In the genomic region with DNA sequence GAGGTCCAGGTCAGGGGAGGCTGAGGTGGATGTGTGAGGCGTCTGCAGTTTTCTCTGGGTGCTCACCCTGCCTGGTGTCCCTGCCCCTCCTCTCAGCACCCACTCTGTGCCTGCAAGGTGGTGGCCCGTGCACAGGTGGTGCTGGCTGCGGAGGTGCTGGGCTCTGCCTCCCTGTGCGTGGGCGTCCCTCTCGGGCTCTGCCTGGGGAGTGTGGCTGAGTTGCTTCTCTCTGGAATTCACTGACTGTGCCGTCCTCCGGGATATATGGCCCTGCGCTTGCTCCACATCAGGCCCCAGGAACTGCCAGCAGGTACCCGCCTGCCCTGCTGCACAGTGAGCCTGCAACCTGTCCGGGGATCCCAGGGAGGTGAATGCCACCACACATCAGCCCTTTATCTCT, we compare ENCODE assay signal across 13 cellular contexts.
DNase-seq lines count a peak whose midpoint lies in the region; ATAC-seq and TF ChIP-seq lines count a peak whose summit lies in the region.
"Had no signal": no experiment of that assay in that cellular context is flagged by ENCODE, and none has a peak within 500 bp of the region (broad histone marks: within the 10 kb centered on the region; RNA-seq: fewer than 3 reads in every experiment).

No MANE protein-coding gene starts in this region.

- H3K9ac ChIP-seq in Loucy (ENCODE audit: low read depth, low read length, poor library complexity, severe bottlenecking) = no peak overlapping the region

- peak overlapping the region; percentile 16 for H3K4me2 ChIP-seq in Loucy (ENCODE audit: low read depth, low read length, poor library complexity, severe bottlenecking)

- in situ Hi-C loops in HAP-1 (cut with MboI; ENCODE audit: low sequenced_read_pairs) = no loop called here

- no peaks in the 10 kb centered on the region for H3K27me3 Mint-ChIP-seq in memory B cell
- no peaks in the 10 kb centered on the region for H3K27me3 Mint-ChIP-seq in stimulated activated naive B cell treated with anti-CD40 and anti-IgM and Interleukin-4, amounts not matched to agents 10 μg/mL and 1 μg/mL and 100 μg/mL, for 72 hours

- H3K4me1 Mint-ChIP-seq in memory B cell = peaks cover 8% of the 10 kb centered on the region
- peaks cover 5 to 27% of the 10 kb centered on the region in 2 donors for H3K4me1 Mint-ChIP-seq in stimulated activated naive B cell treated with anti-CD40 and anti-IgM and Interleukin-4, amounts not matched to agents 10 μg/mL and 1 μg/mL and 100 μg/mL, for 72 hours
- H3K4me1 Mint-ChIP-seq: CD4-positive, alpha-beta memory T cell had no signal

- H3F3A ChIP-seq in Loucy (ENCODE audit: low read depth) = no peaks in the 10 kb centered on the region

- peak overlapping the region; percentile 59 for H3K4me3 Mint-ChIP-seq in memory B cell
- H3K4me3 Mint-ChIP-seq in stimulated activated naive B cell treated with anti-CD40 and anti-IgM and Interleukin-4, amounts not matched to agents 10 μg/mL and 1 μg/mL and 100 μg/mL, for 72 hours = peak overlapping the region; percentile 44 to 50
- H3K4me3 Mint-ChIP-seq: CD4-positive, alpha-beta memory T cell had no signal

- H3K9me2 ChIP-seq in Loucy (replicated peaks; ENCODE audit: low read depth, low read length) = no peaks in the 10 kb centered on the region

- ATAC-seq in memory B cell (ENCODE audit: low read depth) (no peak), HG03460 (IDR thresholded peaks at IDR 0.05; ENCODE audit: unreplicated experiment) (no peak)
- ATAC-seq in stimulated activated naive B cell treated with anti-CD40 and anti-IgM and Interleukin-4, amounts not matched to agents 10 μg/mL and 1 μg/mL and 100 μg/mL, for 72 hours (replicated peaks) = no peak

- no peak for DNase-seq in GM12864 (ENCODE audit: low read depth)
- DNase-seq in memory B cell (ENCODE audit: low spot score in 2 of 2) = no peak
- DNase-seq in stimulated activated naive B cell treated with anti-CD40 and anti-IgM and Interleukin-4, amounts not matched to agents 10 μg/mL and 1 μg/mL and 100 μg/mL, for 72 hours = no peak
- no peak for DNase-seq in HAP-1 (ENCODE audit: low spot score in 2 of 2)
- no peak for DNase-seq in dermis blood vessel endothelial cell
- DNase-seq: ACHN, BE2C, DMS79, H7, KBM-7 had no signal

- no peaks in the 10 kb centered on the region for H4K20me1 ChIP-seq in Loucy (ENCODE audit: insufficient read depth, low read length, poor library complexity, severe bottlenecking)

- H3K9me3 ChIP-seq in Loucy (ENCODE audit: insufficient read depth, low read depth, low read length) (no peaks in the 10 kb centered on the region), HAP-1 (no peaks in the 10 kb centered on the region)
- H3K9me3 ChIP-seq: BE2C had no signal

- H3K36me3 ChIP-seq in Loucy (ENCODE audit: insufficient read depth, low read length) (no peaks in the 10 kb centered on the region), HAP-1 (replicated peaks) (no peaks in the 10 kb centered on the region)
- H3K36me3 ChIP-seq: BE2C had no signal

- peak overlapping the region; percentile 97 for H3K4me3 ChIP-seq in GM12864 (ENCODE audit: low read depth, low read length)
- H3K4me3 ChIP-seq in Loucy (ENCODE audit: low read length, poor library complexity, severe bottlenecking) = no peak overlapping the region
- H3K4me3 ChIP-seq in HAP-1 = no peak overlapping the region

- H3K4me1 ChIP-seq in Loucy (ENCODE audit: insufficient read depth, low read length, poor library complexity, severe bottlenecking) (peaks cover 39% of the 10 kb centered on the region), HAP-1 (no peaks in the 10 kb centered on the region)

- no peak overlapping the region for H2AFZ ChIP-seq in Loucy (ENCODE audit: low read length)

- TF ChIP-seq CTCF in GM12864 (IDR thresholded peaks at IDR 0.05; ENCODE audit: low read depth, low read length, missing control alignments) (no peak), Loucy (conservative IDR thresholded peaks at IDR 0.05; ENCODE audit: low read length) (no peak)

- peaks cover 98% of the 10 kb centered on the region for H3K79me2 ChIP-seq in Loucy (ENCODE audit: insufficient read depth, low read length)

- H3K27ac Mint-ChIP-seq in memory B cell = no peak overlapping the region
- no peak overlapping the region for H3K27ac Mint-ChIP-seq in stimulated activated naive B cell treated with anti-CD40 and anti-IgM and Interleukin-4, amounts not matched to agents 10 μg/mL and 1 μg/mL and 100 μg/mL, for 72 hours
- H3K27ac Mint-ChIP-seq: CD4-positive, alpha-beta memory T cell had no signal

- H3K9me3 Mint-ChIP-seq in memory B cell = no peaks in the 10 kb centered on the region
- H3K9me3 Mint-ChIP-seq in stimulated activated naive B cell treated with anti-CD40 and anti-IgM and Interleukin-4, amounts not matched to agents 10 μg/mL and 1 μg/mL and 100 μg/mL, for 72 hours = no peaks in the 10 kb centered on the region

- peaks cover 3% of the 10 kb centered on the region for H3K36me3 Mint-ChIP-seq in memory B cell
- H3K36me3 Mint-ChIP-seq in stimulated activated naive B cell treated with anti-CD40 and anti-IgM and Interleukin-4, amounts not matched to agents 10 μg/mL and 1 μg/mL and 100 μg/mL, for 72 hours = peaks cover 10 to 15% of the 10 kb centered on the region in 2 donors
- H3K36me3 Mint-ChIP-seq: CD4-positive, alpha-beta memory T cell had no signal

- H3K27me3 ChIP-seq in Loucy (ENCODE audit: insufficient read depth, low read length, poor library complexity, severe bottlenecking) (no peaks in the 10 kb centered on the region), HAP-1 (ENCODE audit: low read depth) (no peaks in the 10 kb centered on the region)
- H3K27me3 ChIP-seq: BE2C had no signal
